23 cellular contexts compared by ENCODE assay signal in genomic region chr16:65142276-65142675, GRCh38.
"Had no signal": no experiment of that assay in that cellular context is flagged by ENCODE, and none has a peak within 500 bp of the region (broad histone marks: within the 10 kb centered on the region; RNA-seq: fewer than 3 reads in every experiment).

No MANE protein-coding gene starts in this region.

- H3K27me3 ChIP-seq: brain microvascular endothelial cell, esophagus squamous epithelium, tibial nerve had no signal

- DNase-seq: activated CD4-positive, alpha-beta T cell treated with anti-CD3 and anti-CD28 coated beads for 1 hour; activated CD4-positive, alpha-beta T cell treated with anti-CD3 and anti-CD28 coated beads, Interleukin-2, amount 50 U/mL, for 1 hour; activated gamma-delta T cell treated with Interleukin-2 at 50 U/mL for 16 hours; activated T-cell treated with anti-CD3 and anti-CD28 coated beads, Interleukin-2, amount 50 U/mL, for 1 hour; aorta; brain microvascular endothelial cell; caudate nucleus; dermis blood vessel endothelial cell; effector memory CD4-positive, alpha-beta T cell; esophagus squamous epithelium; foreskin keratinocyte; lower lobe of right lung; mesendoderm; mucosa of descending colon; naive B cell; nucleus accumbens; right cardiac atrium; stimulated activated CD4-positive, alpha-beta T cell treated with anti-CD3 and anti-CD28 coated beads, Interleukin-12 subunit alpha, Interleukin-12 subunit beta, amount 100 ng/mL, for 4 hours; stimulated activated CD4-positive, alpha-beta T cell treated with anti-CD3 and anti-CD28 coated beads, Interleukin-4, amount 100 ng/mL, for 4 hours; stimulated activated naive CD8-positive, alpha-beta T cell treated with anti-CD3 and anti-CD28 coated beads, Interleukin-15, amount 100 ng/mL, for 72 hours had no signal

- H3K9ac ChIP-seq: parathyroid adenoma had no signal

- H3K4me1 ChIP-seq: esophagus squamous epithelium, foreskin keratinocyte, lower lobe of right lung, parathyroid adenoma, tibial nerve had no signal

- H3K9me3 ChIP-seq: esophagus squamous epithelium, lower lobe of right lung, mucosa of descending colon, tibial nerve had no signal

- ATAC-seq: foreskin keratinocyte; left lobe of liver; lower lobe of right lung; mucosa of descending colon; right cardiac atrium; stimulated activated naive CD8-positive, alpha-beta T cell treated with anti-CD3 and anti-CD28 coated beads, Interleukin-15, amount 100 ng/mL, for 72 hours had no signal

- H3K36me3 ChIP-seq: brain microvascular endothelial cell, esophagus squamous epithelium, lower lobe of right lung, tibial nerve had no signal

- H3K27ac ChIP-seq: brain microvascular endothelial cell, esophagus squamous epithelium, foreskin keratinocyte, lower lobe of right lung, parathyroid adenoma, tibial nerve had no signal

- H2AFZ ChIP-seq: parathyroid adenoma had no signal

- H3K4me3 ChIP-seq: esophagus squamous epithelium, lower lobe of right lung, mucosa of descending colon, tibial nerve had no signal
